12 cellular contexts compared by ENCODE assay signal in genomic region chr1:115302390-115302961, GRCh38. TPM values are rescaled to one million over a fixed set of nuclear protein-coding genes. Genes with fewer than 3 reads are reported as not detected.
DNase-seq lines count a peak whose midpoint lies in the region; ATAC-seq and TF ChIP-seq lines count a peak whose summit lies in the region.
"Had no signal": no experiment of that assay in that cellular context is flagged by ENCODE, and none has a peak within 500 bp of the region (broad histone marks: within the 10 kb centered on the region; RNA-seq: fewer than 3 reads in every experiment).

No MANE protein-coding gene starts in this region.

- H2BK120ac ChIP-seq in trophoblast cell (ENCODE audit: insufficient read depth, low read length, poor library complexity) = peak overlapping the region; percentile 70

- WGBS in trophoblast cell (ENCODE audit: extremely low coverage, insufficient coverage, insufficient read length) = no CpG with 5 or more reads among the region's 9 CpGs

- H3K4ac ChIP-seq in trophoblast cell (ENCODE audit: low read depth, low read length) = peak overlapping the region; percentile 60

- no peak for TF ChIP-seq CTCF in RWPE2 (IDR thresholded peaks at IDR 0.05; ENCODE audit: poor library complexity, severe bottlenecking)

- peak overlapping the region; percentile 52 for H2BK12ac ChIP-seq in trophoblast cell (ENCODE audit: low read length)

- H3K14ac ChIP-seq in trophoblast cell (ENCODE audit: low read length) = peak overlapping the region; percentile 89

- no peak overlapping the region for H3K9ac ChIP-seq in trophoblast cell (ENCODE audit: low read length)

- H3K4me1 ChIP-seq in RWPE2 (ENCODE audit: insufficient read depth, poor library complexity, severe bottlenecking) (peaks cover 36% of the 10 kb centered on the region), trophoblast cell (ENCODE audit: control insufficient read depth in 1 of 2, insufficient read depth in 2 of 2, low read length in 2 of 2) (peaks cover 17 to 26% of the 10 kb centered on the region in 2 experiments)
- H3K4me1 ChIP-seq: pancreas had no signal

- H4K12ac ChIP-seq in trophoblast cell (ENCODE audit: low read depth, low read length) = peak overlapping the region; percentile 1

- H2AK5ac ChIP-seq in trophoblast cell (ENCODE audit: low read length) = no peak overlapping the region

- peak; percentile 54 for ATAC-seq in RWPE2 (ENCODE audit: low read depth)

- H3K23ac ChIP-seq in trophoblast cell (ENCODE audit: low read length) = no peak overlapping the region

- H3K36me3 ChIP-seq in RWPE2 (ENCODE audit: low read depth) (no peaks in the 10 kb centered on the region), trophoblast cell (ENCODE audit: control insufficient read depth in 1 of 2, insufficient read depth in 2 of 2, low read length in 2 of 2) (no peaks in the 10 kb centered on the region)
- H3K36me3 ChIP-seq: pancreas had no signal

- H3K9me3 ChIP-seq in RWPE2 (ENCODE audit: severe bottlenecking) (no peaks in the 10 kb centered on the region), trophoblast cell (ENCODE audit: insufficient read depth, low read depth, low read length) (no peaks in the 10 kb centered on the region)
- H3K9me3 ChIP-seq: pancreas had no signal

- DNase-seq in ELR (ENCODE audit: low read depth) = peak; percentile 75
- DNase-seq in RWPE2 (ENCODE audit: low spot score) = no peak
- peak; percentile 96 for DNase-seq in fibroblast of peridontal ligament (ENCODE audit: extremely low read depth)
- DNase-seq in trophoblast cell = no peak
- DNase-seq in SHP77 (lab: John Stamatoyannopoulos, UW) = no peak
- DNase-seq in activated gamma-delta T cell (lab: John Stamatoyannopoulos, UW) = no peak
- DNase-seq in MV-4-11 (lab: John Stamatoyannopoulos, UW) = no peak
- DNase-seq in midbrain (lab: John Stamatoyannopoulos, UW) = no peak
- DNase-seq: cerebellar nuclear complex, NCI-H510A, pancreas, T-helper 1 cell had no signal

- no peaks in the 10 kb centered on the region for H3K79me2 ChIP-seq in trophoblast cell (ENCODE audit: control insufficient read depth, insufficient read depth, low read length, poor library complexity)

- peaks cover 11% of the 10 kb centered on the region for H3K79me1 ChIP-seq in trophoblast cell (ENCODE audit: low read length)

- H3K18ac ChIP-seq in trophoblast cell (ENCODE audit: low read length) = no peak overlapping the region

- peak overlapping the region; percentile 79 for H4K91ac ChIP-seq in trophoblast cell (ENCODE audit: low read depth, low read length)

- no peak overlapping the region for H3K4me2 ChIP-seq in trophoblast cell (ENCODE audit: low read length)

- H3K4me3 ChIP-seq in RWPE2 (ENCODE audit: severe bottlenecking) (no peak overlapping the region), trophoblast cell (ENCODE audit: low read depth, low read length) (no peak overlapping the region)
- H3K4me3 ChIP-seq: pancreas had no signal

- H3K27me3 ChIP-seq in RWPE2 (ENCODE audit: insufficient read depth, poor library complexity, severe bottlenecking) (no peaks in the 10 kb centered on the region), trophoblast cell (ENCODE audit: insufficient read depth, low read length) (no peaks in the 10 kb centered on the region)
- H3K27me3 ChIP-seq: pancreas had no signal

- H3K27ac ChIP-seq in RWPE2 (ENCODE audit: poor library complexity, severe bottlenecking) = peak overlapping the region; percentile 48
- H3K27ac ChIP-seq in trophoblast cell (ENCODE audit: low read depth, low read length) = peak overlapping the region; percentile 41
- H3K27ac ChIP-seq: pancreas had no signal

- peak overlapping the region; percentile 67 for H2AFZ ChIP-seq in trophoblast cell (ENCODE audit: insufficient read depth, low read length, poor library complexity)

- H4K8ac ChIP-seq in trophoblast cell (ENCODE audit: low read depth, low read length) = peak overlapping the region; percentile 68

- H2BK5ac ChIP-seq in trophoblast cell (ENCODE audit: low read depth, low read length, poor library complexity) = peak overlapping the region; percentile 8

RNA-seq across cellular contexts. Expression of gene NGF, which starts 35.6 kb away (rescaled TPM):
- polyA plus RNA-seq in trophoblast cell (2013) = 3.6 and 4.0 TPM in 2 replicates

Comparison
In these comparisons a context has a peak if more than half of its experiments do, and no peak if none do; other contexts are left out.
1. DNase-seq: peak in ELR (single experiment) and fibroblast of peridontal ligament (single experiment); none in RWPE2 (single experiment), trophoblast cell (0 of 2), SHP77 (0 of 2), activated gamma-delta T cell (single experiment), MV-4-11 (single experiment) and midbrain (single experiment).